8 cellular contexts compared by ENCODE assay signal in genomic region chr5:115170924-115171510, GRCh38. TPM values are rescaled to one million over a fixed set of nuclear protein-coding genes. Genes with fewer than 3 reads are reported as not detected.
DNase-seq lines count a peak whose midpoint lies in the region; ATAC-seq and TF ChIP-seq lines count a peak whose summit lies in the region.

No MANE protein-coding gene starts in this region.

- H3K27me3 ChIP-seq in kidney epithelial cell (ENCODE audit: control insufficient read depth, insufficient read depth, low read length) = peaks cover 3% of the 10 kb centered on the region

- H3K4me3 ChIP-seq in WI38 (ENCODE audit: low read depth, low read length) = peak overlapping the region; percentile 78; the same call in 1 of the 2 replicates
- H3K4me3 ChIP-seq in kidney epithelial cell (ENCODE audit: low read depth, low read length) = peak overlapping the region; percentile 89

- H3K36me3 Mint-ChIP-seq in activated CD8-positive, alpha-beta memory T cell treated with anti-CD3 and anti-CD28 coated beads, Interleukin-2, amount 10 ng/mL, durations not matched to agents 7 days and 5 days = peaks cover 4% of the 10 kb centered on the region

- no peaks in the 10 kb centered on the region for H3K36me3 ChIP-seq in kidney epithelial cell (ENCODE audit: control insufficient read depth, insufficient read depth, low read length)

- peak overlapping the region; percentile 27 for H3K27ac ChIP-seq in temporal lobe (ENCODE audit: low read depth, low read length)

- H3K27me3 Mint-ChIP-seq in activated CD8-positive, alpha-beta memory T cell treated with anti-CD3 and anti-CD28 coated beads, Interleukin-2, amount 10 ng/mL, durations not matched to agents 7 days and 5 days = peaks cover 72% of the 10 kb centered on the region

- peak overlapping the region; percentile 80 for H3K4me3 Mint-ChIP-seq in activated CD8-positive, alpha-beta memory T cell treated with anti-CD3 and anti-CD28 coated beads, Interleukin-2, amount 10 ng/mL, durations not matched to agents 7 days and 5 days

- H3K4me1 Mint-ChIP-seq in activated CD8-positive, alpha-beta memory T cell treated with anti-CD3 and anti-CD28 coated beads, Interleukin-2, amount 10 ng/mL, durations not matched to agents 7 days and 5 days = peaks cover 13% of the 10 kb centered on the region

- CTCF ChIA-PET in activated CD8-positive, alpha-beta memory T cell treated with anti-CD3 and anti-CD28 coated beads, Interleukin-2, amount 10 ng/mL, durations not matched to agents 7 days and 5 days (lab: Charles Lee) = interaction anchor here (1.0 to 1.5 kb wide), 2 partner anchors 9 to 12 kb away, joined by 3 to 5 read pairs; no protein-coding TSS in a partner anchor

- no peak for TF ChIP-seq CTCF in WI38 (IDR thresholded peaks at IDR 0.05; ENCODE audit: low read depth, low read length)
- no peak for TF ChIP-seq CTCF in kidney epithelial cell (IDR thresholded peaks at IDR 0.05; ENCODE audit: insufficient read depth, low read length, poor library complexity, severe bottlenecking)

- DNase-seq in activated CD8-positive, alpha-beta memory T cell treated with anti-CD3 and anti-CD28 coated beads, Interleukin-2, amount 10 ng/mL, durations not matched to agents 7 days and 5 days = no peak
- DNase-seq in activated CD8-positive, alpha-beta memory T cell treated with anti-CD3 and anti-CD28 coated beads, Interleukin-2, amount 50 U/mL, for 48 hours = no peak
- DNase-seq in kidney epithelial cell (ENCODE audit: low read depth) = no peak
- DNase-seq in OCI-M2 (lab: John Stamatoyannopoulos, UW; ENCODE audit: unreplicated experiment) = no peak
- no peak for DNase-seq in germinal center (ENCODE audit: low spot score)

- peaks cover 4% of the 10 kb centered on the region for H3K9me3 Mint-ChIP-seq in activated CD8-positive, alpha-beta memory T cell treated with anti-CD3 and anti-CD28 coated beads, Interleukin-2, amount 10 ng/mL, durations not matched to agents 7 days and 5 days (ENCODE audit: low read depth)

- H3K27ac Mint-ChIP-seq in activated CD8-positive, alpha-beta memory T cell treated with anti-CD3 and anti-CD28 coated beads, Interleukin-2, amount 10 ng/mL, durations not matched to agents 7 days and 5 days = no peak overlapping the region

- ATAC-seq in activated CD8-positive, alpha-beta memory T cell treated with anti-CD3 and anti-CD28 coated beads, Interleukin-2, amount 10 ng/mL, durations not matched to agents 7 days and 5 days = no peak
- no peak for ATAC-seq in HG03175 (IDR thresholded peaks at IDR 0.05; ENCODE audit: unreplicated experiment)

RNA-seq across cellular contexts. Expression of gene TRIM36, which starts 1.3 kb away (rescaled TPM):
- under 1 TPM in 1 of 2 experiments, not detected in 1; 0.29 TPM for total RNA-seq in activated CD8-positive, alpha-beta memory T cell treated with anti-CD3 and anti-CD28 coated beads, Interleukin-2, amount 10 ng/mL, durations not matched to agents 7 days and 5 days
- total RNA-seq in kidney epithelial cell = 5.0 and 7.9 TPM in 2 replicates
- 79.2 TPM for total RNA-seq in temporal lobe
